Comparison of ENCODE assay signal across 1 cellular context in genomic region chr19:2308114-2308556, GRCh38.
A peak's percentile ranks its signal among the peaks of the same experiment; 100 is the strongest.
TF ChIP-seq lines count a peak whose summit lies in the region.

Gene LINGO3, minus strand, starts transcription at chr19:2308154. Its CDS starts 16,378 bp downstream, at chr19:2291776.

TF ChIP-seq in K562, 482 proteins besides CTCF, POLR2A, EP300 and RAD21 (continued from another document):
- no peak for TF ChIP-seq ETS2 (tag; IDR thresholded peaks at IDR 0.05; ENCODE audit: borderline replicate concordance, poor library complexity, severe bottlenecking)
- TF ChIP-seq SNIP1 (IDR thresholded peaks at IDR 0.05; ENCODE audit: low read depth) = no peak
- TF ChIP-seq GABPB2 (CRISPR knock-in tag; conservative IDR thresholded peaks at IDR 0.05) = no peak
- no peak for TF ChIP-seq ZNF184 (CRISPR knock-in tag; IDR thresholded peaks at IDR 0.05)
- peak; percentile 33; the same call in 1 of the 2 replicates for TF ChIP-seq PHF8 (IDR thresholded peaks at IDR 0.05; ENCODE audit: borderline replicate concordance, low read length)
- 0 out of 2 replicates have a peak, but pooled peaks have one; percentile 27 for TF ChIP-seq NR2C2 (CRISPR knock-in tag; IDR thresholded peaks at IDR 0.05)
- no peak for TF ChIP-seq NR2C2 (tag; IDR thresholded peaks at IDR 0.05)
- TF ChIP-seq CBX2 (IDR thresholded peaks at IDR 0.05; ENCODE audit: insufficient read depth, low read length, poor library complexity, severe bottlenecking) = no peak
- no peak for TF ChIP-seq HLTF (IDR thresholded peaks at IDR 0.05)
